ENCODE assay signal across 6 cellular contexts in genomic region chr18:55625875-55626274, GRCh38.
"Had no signal": no experiment of that assay in that cellular context is flagged by ENCODE, and none has a peak within 500 bp of the region (broad histone marks: within the 10 kb centered on the region; RNA-seq: fewer than 3 reads in every experiment).

No MANE protein-coding gene starts in this region.

- FAIRE-seq: HTR-8/SVneo had no signal

- DNase-seq: Karpas-422, KBM-7, KG1 had no signal

- H3K27ac ChIP-seq: HL-60, KMS-11 had no signal

- H3K9ac ChIP-seq: KMS-11 had no signal

- H3K4me2 ChIP-seq: KMS-11 had no signal
